Comparison of ENCODE assay signal across 21 cellular contexts in the genomic region with DNA sequence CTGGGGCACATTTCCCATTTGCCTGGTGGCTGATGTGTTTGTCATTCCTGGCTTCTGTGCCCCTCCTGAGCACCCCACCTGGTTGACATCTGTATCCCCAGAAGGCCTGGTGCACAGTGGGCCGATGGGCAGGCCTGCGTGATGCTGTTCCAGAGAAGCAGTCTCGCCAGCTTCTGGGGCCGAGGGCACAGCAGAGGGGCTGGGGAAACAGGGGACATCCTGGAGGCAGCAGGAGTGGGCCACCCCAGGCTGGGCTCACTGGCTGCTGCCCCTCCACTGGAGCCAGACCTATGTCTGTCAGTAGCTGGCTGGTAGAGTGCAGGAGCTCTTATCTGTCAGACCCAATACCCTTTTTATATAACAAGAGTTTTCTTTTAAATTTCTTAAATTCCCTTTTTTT. TPM values are rescaled to one million over a fixed set of nuclear protein-coding genes. Genes with fewer than 3 reads are reported as not detected.
"Had no signal": no experiment of that assay in that cellular context is flagged by ENCODE, and none has a peak within 500 bp of the region (broad histone marks: within the 10 kb centered on the region; RNA-seq: fewer than 3 reads in every experiment).

No MANE protein-coding gene starts in this region.

- H3K36me3 Mint-ChIP-seq: naive thymus-derived CD4-positive, alpha-beta T cell; T-cell had no signal

- H3K36me3 ChIP-seq: gastroesophageal sphincter, heart right ventricle, tibial nerve, vagina, WERI-Rb-1 had no signal

- H3K27ac ChIP-seq: epithelial cell of prostate, gastroesophageal sphincter, tibial nerve, vagina, WERI-Rb-1 had no signal

- H3K27me3 ChIP-seq: tibial nerve, vagina had no signal

- H3K9me3 Mint-ChIP-seq: activated CD4-positive, alpha-beta T cell treated with anti-CD3 and anti-CD28 coated beads, Interleukin-2, amount 10 ng/mL, durations not matched to agents 7 days and 5 days; activated CD8-positive, alpha-beta T cell treated with anti-CD3 and anti-CD28 coated beads for 36 hours; activated T-cell treated with anti-CD3 and anti-CD28 coated beads, Interleukin-2, amount 50 U/mL, for 4 hours; naive thymus-derived CD4-positive, alpha-beta T cell; neural crest cell; stimulated activated naive CD8-positive, alpha-beta T cell treated with anti-CD3 and anti-CD28 coated beads, Interleukin-15, amount 100 ng/mL, for 72 hours; T-cell had no signal

- H3K4me3 Mint-ChIP-seq: activated CD4-positive, alpha-beta T cell treated with anti-CD3 and anti-CD28 coated beads, Interleukin-2, amount 10 ng/mL, durations not matched to agents 7 days and 5 days; activated CD8-positive, alpha-beta T cell treated with anti-CD3 and anti-CD28 coated beads for 36 hours; activated T-cell treated with anti-CD3 and anti-CD28 coated beads, Interleukin-2, amount 50 U/mL, for 4 hours; naive thymus-derived CD4-positive, alpha-beta T cell; neural crest cell; stimulated activated naive CD8-positive, alpha-beta T cell treated with anti-CD3 and anti-CD28 coated beads, Interleukin-15, amount 100 ng/mL, for 72 hours; T-cell had no signal

- DNase-seq: activated CD4-positive, alpha-beta T cell treated with anti-CD3 and anti-CD28 coated beads, Interleukin-2, amount 10 ng/mL, durations not matched to agents 7 days and 5 days; activated CD4-positive, CD25-positive, alpha-beta regulatory T cell treated with anti-CD3 and anti-CD28 coated beads, Interleukin-2, amount 50 U/mL, for 72 hours; activated CD8-positive, alpha-beta T cell treated with anti-CD3 and anti-CD28 coated beads for 36 hours; activated naive CD4-positive, alpha-beta T cell treated with Interleukin-2 at 50 U/mL for 16 hours; activated T-cell treated with anti-CD3 and anti-CD28 coated beads, Interleukin-2, amount 50 U/mL, for 4 hours; amygdala; heart right ventricle; naive thymus-derived CD4-positive, alpha-beta T cell; retina; stimulated activated CD4-positive, alpha-beta T cell treated with anti-CD3 and anti-CD28 coated beads, Interleukin-1b, Interleukin-23, amount 100 ng/mL, for 48 hours; stimulated activated naive CD8-positive, alpha-beta T cell treated with anti-CD3 and anti-CD28 coated beads, Interleukin-15, amount 100 ng/mL, for 72 hours; T-cell; WERI-Rb-1 had no signal

- H3K4me3 ChIP-seq: gastroesophageal sphincter, heart right ventricle, lung, tibial nerve, vagina had no signal

- H3K27ac Mint-ChIP-seq: activated CD4-positive, alpha-beta T cell treated with anti-CD3 and anti-CD28 coated beads, Interleukin-2, amount 10 ng/mL, durations not matched to agents 7 days and 5 days; activated CD8-positive, alpha-beta T cell treated with anti-CD3 and anti-CD28 coated beads for 36 hours; naive thymus-derived CD4-positive, alpha-beta T cell; progenitor cell of endocrine pancreas; T-cell had no signal

- H3K27me3 Mint-ChIP-seq: activated CD8-positive, alpha-beta T cell treated with anti-CD3 and anti-CD28 coated beads for 36 hours had no signal

- ATAC-seq: activated CD8-positive, alpha-beta T cell treated with anti-CD3 and anti-CD28 coated beads for 36 hours; activated T-cell treated with anti-CD3 and anti-CD28 coated beads, Interleukin-2, amount 50 U/mL, for 4 hours; gastroesophageal sphincter; naive thymus-derived CD4-positive, alpha-beta T cell; stimulated activated naive CD8-positive, alpha-beta T cell treated with anti-CD3 and anti-CD28 coated beads, Interleukin-15, amount 100 ng/mL, for 72 hours; T-cell had no signal

- H3K9me3 ChIP-seq: gastroesophageal sphincter, heart right ventricle, tibial nerve, vagina had no signal

RNA-seq across cellular contexts. Expression of gene MYL7, which starts 0.9 kb away (rescaled TPM):
- polyA plus RNA-seq: naive thymus-derived CD4-positive, alpha-beta T cell had no signal

RNA-seq across cellular contexts. Expression of gene GCK, which starts 47.2 kb away (rescaled TPM):
- polyA plus RNA-seq: keratinocyte had no signal
